ENCODE assay signal across 11 cellular contexts in the genomic region with DNA sequence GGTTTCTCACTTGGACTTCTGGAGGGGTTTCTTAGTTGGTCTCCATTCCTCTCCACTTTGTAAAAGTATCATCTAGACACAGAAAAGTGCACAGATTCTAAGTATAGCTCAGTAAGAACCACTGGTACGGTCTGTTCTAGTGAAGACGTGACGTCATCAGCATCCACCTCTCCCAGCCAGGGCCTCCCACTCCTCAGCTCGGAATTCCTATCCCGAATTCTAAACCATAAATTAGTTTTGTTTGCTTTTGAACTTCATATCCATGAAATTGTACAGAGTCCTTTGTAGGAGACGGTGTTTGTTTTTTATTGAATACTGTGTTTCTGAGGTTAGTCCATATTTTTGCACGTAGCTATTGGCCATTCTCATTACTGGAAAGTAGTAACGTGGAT. TPM values are rescaled to one million over a fixed set of nuclear protein-coding genes. Genes with fewer than 3 reads are reported as not detected.
A peak's percentile ranks its signal among the peaks of the same experiment; 100 is the strongest.
DNase-seq lines count a peak whose midpoint lies in the region; ATAC-seq and TF ChIP-seq lines count a peak whose summit lies in the region.
"Had no signal": no experiment of that assay in that cellular context is flagged by ENCODE, and none has a peak within 500 bp of the region (broad histone marks: within the 10 kb centered on the region; RNA-seq: fewer than 3 reads in every experiment).

No MANE protein-coding gene starts in this region.

- TF ChIP-seq POLR2A in uterus (IDR thresholded peaks at IDR 0.05), result peak; percentile 50 to 84

- no peaks in the 10 kb centered on the region for H3K36me3 ChIP-seq in uterus

- H3K27ac ChIP-seq in angular gyrus (ENCODE audit: low read depth, low read length), result peak overlapping the region; percentile 56
- peak overlapping the region; percentile 94 to 99 for H3K27ac ChIP-seq in uterus

- no peaks in the 10 kb centered on the region for H3K9me3 Mint-ChIP-seq in nephron
- H3K9me3 Mint-ChIP-seq: activated CD8-positive, alpha-beta T cell treated with anti-CD3 and anti-CD28 coated beads for 36 hours had no signal

- peak overlapping the region; percentile 85 to 93 (median 87) for H3K27ac Mint-ChIP-seq in nephron
- H3K27ac Mint-ChIP-seq: activated CD8-positive, alpha-beta T cell treated with anti-CD3 and anti-CD28 coated beads for 36 hours had no signal

- intact Hi-C loops in uterus (cut with DNase I; ENCODE audit: low total_unique reads), result no loop called here

- H3K4me3 Mint-ChIP-seq in nephron, result peak overlapping the region; percentile 18 to 63 (median 50)
- H3K4me3 Mint-ChIP-seq: activated CD8-positive, alpha-beta T cell treated with anti-CD3 and anti-CD28 coated beads for 36 hours had no signal

- no peak for ATAC-seq in HG03439 (IDR thresholded peaks at IDR 0.05; ENCODE audit: unreplicated experiment)
- ATAC-seq: activated CD8-positive, alpha-beta T cell treated with anti-CD3 and anti-CD28 coated beads for 36 hours had no signal

- H3K36me3 Mint-ChIP-seq in nephron (ENCODE audit: low read depth), result peaks cover 16% of the 10 kb centered on the region

- no peak for TF ChIP-seq CTCF in fibroblast of villous mesenchyme (IDR thresholded peaks at IDR 0.05; ENCODE audit: insufficient read depth, low read depth, low read length)
- no peak for TF ChIP-seq CTCF in nephron (IDR thresholded peaks at IDR 0.05; ENCODE audit: unreplicated experiment in 3 of 3)
- TF ChIP-seq CTCF in uterus (IDR thresholded peaks at IDR 0.05), result peak in 1 of 4 experiments; percentile 5

- no peaks in the 10 kb centered on the region for H3K27me3 Mint-ChIP-seq in nephron (ENCODE audit: low read depth)
- H3K27me3 Mint-ChIP-seq: activated CD8-positive, alpha-beta T cell treated with anti-CD3 and anti-CD28 coated beads for 36 hours had no signal

- peaks cover 3 to 7% of the 10 kb centered on the region in 2 donors for H3K4me1 ChIP-seq in uterus

- DNase-seq in fibroblast of villous mesenchyme (ENCODE audit: low read depth) (peak; percentile 79), uterus (peak; percentile 70 to 88), H4 (ENCODE audit: low spot score) (no peak), GOT3 (lab: John Stamatoyannopoulos, UW) (no peak)
- DNase-seq: activated CD8-positive, alpha-beta T cell treated with anti-CD3 and anti-CD28 coated beads for 36 hours; activated naive CD4-positive, alpha-beta T cell; NCI-H1417 treated with DMSO at 0.1 percent for 48 hours; stimulated activated CD4-positive, alpha-beta T cell treated with anti-CD3 and anti-CD28 coated beads, Interleukin-2, amount 100 ng/mL, for 48 hours had no signal

- peaks cover 42% of the 10 kb centered on the region for H3K4me1 Mint-ChIP-seq in nephron

- H3K9me3 ChIP-seq in uterus, result no peaks in the 10 kb centered on the region

- H3K27me3 ChIP-seq in uterus, result no peaks in the 10 kb centered on the region

- H3K4me3 ChIP-seq in fibroblast of villous mesenchyme (ENCODE audit: low read depth, low read length) (no peak overlapping the region), uterus (peak overlapping the region; percentile 31 to 37)

RNA-seq across cellular contexts. Expression of a gene that starts 25.5 kb away (rescaled TPM):
- 34.1 and 46.6 TPM in 2 replicates for total RNA-seq in fibroblast of villous mesenchyme
- total RNA-seq in uterus, result 10 to 100 TPM; 15.9 to 70.9 (median 42.7) TPM
- 26.1 and 34.0 TPM in 2 replicates for total RNA-seq in H4 (2014; rRNA removed; shearing (Covaris generic))

Comparison
In these comparisons a context has a peak if more than half of its experiments do, and no peak if none do; other contexts are left out.
1. DNase-seq: peak in fibroblast of villous mesenchyme (single experiment) and uterus (2 of 2); none in H4 (single experiment) and GOT3 (single experiment).